Comparison of ENCODE assay signal across 19 cellular contexts in genomic region chr14:99221445-99221844, GRCh38. TPM values are rescaled to one million over a fixed set of nuclear protein-coding genes. Genes with fewer than 3 reads are reported as not detected.
DNase-seq lines count a peak whose midpoint lies in the region; ATAC-seq and TF ChIP-seq lines count a peak whose summit lies in the region.
"Had no signal": no experiment of that assay in that cellular context is flagged by ENCODE, and none has a peak within 500 bp of the region (broad histone marks: within the 10 kb centered on the region; RNA-seq: fewer than 3 reads in every experiment).

No MANE protein-coding gene starts in this region.

- POLR2A ChIA-PET in activated CD4-positive, alpha-beta T cell treated with anti-CD3 and anti-CD28 coated beads for 36 hours (lab: Charles Lee), result no interaction called here

- TF ChIP-seq CTCF in natural killer cell (IDR thresholded peaks at IDR 0.05) (no peak), ascending aorta (IDR thresholded peaks at IDR 0.05) (no peak)

- H3K9me3 ChIP-seq in thymus (ENCODE audit: control insufficient read depth) (no peaks in the 10 kb centered on the region), ascending aorta (no peaks in the 10 kb centered on the region)

- no peak overlapping the region for H3K4me3 Mint-ChIP-seq in activated CD4-positive, alpha-beta T cell treated with anti-CD3 and anti-CD28 coated beads for 36 hours
- H3K4me3 Mint-ChIP-seq in natural killer cell, result no peak overlapping the region
- no peak overlapping the region for H3K4me3 Mint-ChIP-seq in natural killer cell treated with Interleukin-12 subunit alpha and Interleukin-12 subunit beta and Interleukin-15 and Interleukin-18, amount 100 ng/mL, for 72 hours
- peak overlapping the region; percentile 19 for H3K4me3 Mint-ChIP-seq in activated naive CD8-positive, alpha-beta T cell treated with anti-CD3 and anti-CD28 coated beads for 36 hours
- H3K4me3 Mint-ChIP-seq: H9 had no signal

- H3K27ac ChIP-seq in thymus (ENCODE audit: low read depth) (peak overlapping the region; percentile 25), ascending aorta (no peak overlapping the region)
- H3K27ac ChIP-seq: PC-9 had no signal

- peaks cover 92% of the 10 kb centered on the region for H3K4me1 Mint-ChIP-seq in activated CD4-positive, alpha-beta T cell treated with anti-CD3 and anti-CD28 coated beads for 36 hours
- H3K4me1 Mint-ChIP-seq in natural killer cell, result peaks cover 75 to 83% of the 10 kb centered on the region in 2 donors
- peaks cover 44 to 57% of the 10 kb centered on the region in 2 donors for H3K4me1 Mint-ChIP-seq in natural killer cell treated with Interleukin-12 subunit alpha and Interleukin-12 subunit beta and Interleukin-15 and Interleukin-18, amount 100 ng/mL, for 72 hours (ENCODE audit: low read depth in 2 of 2)
- peaks cover 86% of the 10 kb centered on the region for H3K4me1 Mint-ChIP-seq in activated naive CD8-positive, alpha-beta T cell treated with anti-CD3 and anti-CD28 coated beads for 36 hours

- 95% methylated on average over 13 of the region's 13 CpGs for WGBS in thymus

- H3K9me3 Mint-ChIP-seq in activated CD4-positive, alpha-beta T cell treated with anti-CD3 and anti-CD28 coated beads for 36 hours (ENCODE audit: low read depth), result no peaks in the 10 kb centered on the region
- H3K9me3 Mint-ChIP-seq in natural killer cell, result no peaks in the 10 kb centered on the region
- H3K9me3 Mint-ChIP-seq in natural killer cell treated with Interleukin-12 subunit alpha and Interleukin-12 subunit beta and Interleukin-15 and Interleukin-18, amount 100 ng/mL, for 72 hours, result no peaks in the 10 kb centered on the region
- H3K9me3 Mint-ChIP-seq in activated naive CD8-positive, alpha-beta T cell treated with anti-CD3 and anti-CD28 coated beads for 36 hours, result no peaks in the 10 kb centered on the region
- H3K9me3 Mint-ChIP-seq: H9 had no signal

- H3K27me3 ChIP-seq in thymus (ENCODE audit: control insufficient read depth, insufficient read depth) (no peaks in the 10 kb centered on the region), ascending aorta (no peaks in the 10 kb centered on the region)

- no peaks in the 10 kb centered on the region for H3K27me3 Mint-ChIP-seq in activated CD4-positive, alpha-beta T cell treated with anti-CD3 and anti-CD28 coated beads for 36 hours
- no peaks in the 10 kb centered on the region for H3K27me3 Mint-ChIP-seq in natural killer cell (ENCODE audit: low read depth in 2 of 2)
- no peaks in the 10 kb centered on the region for H3K27me3 Mint-ChIP-seq in natural killer cell treated with Interleukin-12 subunit alpha and Interleukin-12 subunit beta and Interleukin-15 and Interleukin-18, amount 100 ng/mL, for 72 hours
- H3K27me3 Mint-ChIP-seq in activated naive CD8-positive, alpha-beta T cell treated with anti-CD3 and anti-CD28 coated beads for 36 hours, result no peaks in the 10 kb centered on the region

- DNase-seq in activated CD4-positive, alpha-beta T cell treated with anti-CD3 and anti-CD28 coated beads for 36 hours, result no peak
- DNase-seq in activated CD4-positive, alpha-beta T cell treated with anti-CD3 and anti-CD28 coated beads, Interleukin-2, amount 50 U/mL, for 4 hours, result no peak
- DNase-seq in natural killer cell (no peak), NCI-H226 (no peak), ascending aorta (ENCODE audit: low spot score in 2 of 2) (no peak)
- DNase-seq in natural killer cell treated with Interleukin-12 subunit alpha and Interleukin-12 subunit beta and Interleukin-15 and Interleukin-18, amount 100 ng/mL, for 72 hours (ENCODE audit: low spot score), result no peak
- DNase-seq in activated naive CD8-positive, alpha-beta T cell treated with anti-CD3 and anti-CD28 coated beads for 36 hours, result no peak
- DNase-seq: C1 segment of cervical spinal cord, DMS79, H9, KG1, NCI-H1092 treated with DMSO at 0.1 percent for 48 hours, NCI-H1694 treated with DMSO at 0.1 percent for 48 hours, NCI-H446, NCI-H748 treated with DMSO at 0.1 percent for 48 hours, PC-9 had no signal

- CTCF ChIA-PET in activated CD4-positive, alpha-beta T cell treated with anti-CD3 and anti-CD28 coated beads for 36 hours (lab: Charles Lee), result interaction anchor here (0.6 to 2.1 kb wide), 4 partner anchors 12 to 990 kb away, joined by 3 to 8 read pairs (median 4); no protein-coding TSS in a partner anchor

- H3K36me3 ChIP-seq in thymus (ENCODE audit: control insufficient read depth, insufficient read depth) (peaks cover 71% of the 10 kb centered on the region), ascending aorta (no peaks in the 10 kb centered on the region)

- H3K4me1 ChIP-seq in thymus (ENCODE audit: control insufficient read depth, insufficient read depth, low read length) (peaks cover 5% of the 10 kb centered on the region), ascending aorta (peaks cover 0 to 3% of the 10 kb centered on the region in 2 donors)

- H3K27ac Mint-ChIP-seq in activated CD4-positive, alpha-beta T cell treated with anti-CD3 and anti-CD28 coated beads for 36 hours, result peak overlapping the region; percentile 88
- peak overlapping the region; percentile 36 to 96 for H3K27ac Mint-ChIP-seq in natural killer cell
- no peak overlapping the region for H3K27ac Mint-ChIP-seq in natural killer cell treated with Interleukin-12 subunit alpha and Interleukin-12 subunit beta and Interleukin-15 and Interleukin-18, amount 100 ng/mL, for 72 hours
- peak overlapping the region; percentile 96 for H3K27ac Mint-ChIP-seq in activated naive CD8-positive, alpha-beta T cell treated with anti-CD3 and anti-CD28 coated beads for 36 hours

- H3K4me3 ChIP-seq in thymus (ENCODE audit: low read length) (no peak overlapping the region), ascending aorta (no peak overlapping the region)
- H3K4me3 ChIP-seq: GM12878, PC-9 had no signal

- peaks cover 72% of the 10 kb centered on the region for H3K36me3 Mint-ChIP-seq in activated CD4-positive, alpha-beta T cell treated with anti-CD3 and anti-CD28 coated beads for 36 hours (ENCODE audit: low read depth)
- H3K36me3 Mint-ChIP-seq in natural killer cell, result no peaks in the 10 kb centered on the region
- no peaks in the 10 kb centered on the region for H3K36me3 Mint-ChIP-seq in natural killer cell treated with Interleukin-12 subunit alpha and Interleukin-12 subunit beta and Interleukin-15 and Interleukin-18, amount 100 ng/mL, for 72 hours
- H3K36me3 Mint-ChIP-seq in activated naive CD8-positive, alpha-beta T cell treated with anti-CD3 and anti-CD28 coated beads for 36 hours, result peaks cover 58% of the 10 kb centered on the region

- intact Hi-C loops in activated CD4-positive, alpha-beta T cell treated with anti-CD3 and anti-CD28 coated beads for 36 hours (cut with DNase I, micrococcal nuclease), result no loop called here
- intact Hi-C loops in natural killer cell (cut with micrococcal nuclease), result no loop called here
- intact Hi-C loops in ascending aorta (cut with DNase I), result no loop called here

- ATAC-seq in activated CD4-positive, alpha-beta T cell treated with anti-CD3 and anti-CD28 coated beads for 36 hours, result no peak
- ATAC-seq in natural killer cell, result no peak
- no peak for ATAC-seq in natural killer cell treated with Interleukin-12 subunit alpha and Interleukin-12 subunit beta and Interleukin-15 and Interleukin-18, amount 100 ng/mL, for 72 hours
- ATAC-seq: GM12878 had no signal

RNA-seq across cellular contexts. Expression of gene BCL11B, which starts 50.6 kb away (rescaled TPM):
- 10 to 100 TPM; 62.1 to 66.2 TPM for total RNA-seq in activated CD4-positive, alpha-beta T cell treated with anti-CD3 and anti-CD28 coated beads for 36 hours
- 10 to 100 TPM; 43.5 to 61.5 (median 56.2) TPM for total RNA-seq in natural killer cell
- total RNA-seq in natural killer cell treated with Interleukin-12 subunit alpha and Interleukin-12 subunit beta and Interleukin-15 and Interleukin-18, amount 100 ng/mL, for 72 hours, result 10 to 100 TPM; 12.9 to 27.6 TPM
- 10 to 100 TPM; 38.9 to 40.3 TPM for total RNA-seq in activated naive CD8-positive, alpha-beta T cell treated with anti-CD3 and anti-CD28 coated beads for 36 hours
- 15.1 TPM for polyA plus RNA-seq in thymus
- total RNA-seq in ascending aorta, result 0.85 TPM
- total RNA-seq: G401, PC-9 had no signal

Comparison
In these comparisons a context has a peak if more than half of its experiments do, and no peak if none do; other contexts are left out.
1. H3K27ac Mint-ChIP-seq: peak in activated CD4-positive, alpha-beta T cell treated with anti-CD3 and anti-CD28 coated beads for 36 hours (single experiment), natural killer cell (2 of 2) and activated naive CD8-positive, alpha-beta T cell treated with anti-CD3 and anti-CD28 coated beads for 36 hours (single experiment); none in natural killer cell treated with Interleukin-12 subunit alpha and Interleukin-12 subunit beta and Interleukin-15 and Interleukin-18, amount 100 ng/mL, for 72 hours (0 of 2).